25 cellular contexts compared by ENCODE assay signal in genomic region chr7:70557281-70557680, GRCh38.
DNase-seq lines count a peak whose midpoint lies in the region; ATAC-seq and TF ChIP-seq lines count a peak whose summit lies in the region.
"Had no signal": no experiment of that assay in that cellular context is flagged by ENCODE, and none has a peak within 500 bp of the region (broad histone marks: within the 10 kb centered on the region; RNA-seq: fewer than 3 reads in every experiment).

No MANE protein-coding gene starts in this region.

- no peak for TF ChIP-seq CTCF in osteocyte (IDR thresholded peaks at IDR 0.05)

- no peak overlapping the region for H3K4me3 Mint-ChIP-seq in osteocyte (ENCODE audit: unreplicated experiment)
- H3K4me3 Mint-ChIP-seq: CD4-positive, alpha-beta memory T cell; GM23338 had no signal

- peaks cover 14% of the 10 kb centered on the region for H3K36me3 Mint-ChIP-seq in osteocyte (ENCODE audit: unreplicated experiment)

- DNase-seq in AG20443 (ENCODE audit: low spot score) (peak; percentile 20), DMS 273 treated with DMSO at 0.1 percent for 48 hours (lab: John Stamatoyannopoulos, UW) (peak; percentile 28), left lobe of liver (ENCODE audit: low spot score) (no peak), NCI-H2227 treated with DMSO at 0.1 percent for 48 hours (lab: John Stamatoyannopoulos, UW) (no peak), osteocyte (ENCODE audit: extremely low spot score, unreplicated experiment) (no peak)
- DNase-seq: AML-193; CD4-positive, alpha-beta memory T cell; COR-L47; DMS153; DND-41; HCEC 1CT; Kasumi-1; NCI-H1105; NCI-H1436 treated with DMSO at 0.1 percent for 48 hours; NCI-H2029 treated with DMSO at 0.1 percent for 48 hours; NCI-H345; NCI-H510A treated with DMSO at 0.1 percent for 48 hours; NCI-H748 treated with DMSO at 0.1 percent for 48 hours; Right ventricle myocardium superior; RPMI8226 had no signal

- no peak overlapping the region for H3K27ac Mint-ChIP-seq in osteocyte (ENCODE audit: unreplicated experiment)
- H3K27ac Mint-ChIP-seq: CD4-positive, alpha-beta memory T cell; GM23338 had no signal

- no peaks in the 10 kb centered on the region for H3K27me3 Mint-ChIP-seq in osteocyte (ENCODE audit: unreplicated experiment)
- H3K27me3 Mint-ChIP-seq: CD4-positive, alpha-beta memory T cell had no signal

- ATAC-seq in SK-N-SH treated with all-trans-retinoic acid at 6 μM for 48 hours (peak; percentile 24; the same call in 1 of the 3 replicates), left lobe of liver (peak; percentile 47), GM21381 (IDR thresholded peaks at IDR 0.05; ENCODE audit: unreplicated experiment) (no peak), HG03139 (IDR thresholded peaks at IDR 0.05; ENCODE audit: unreplicated experiment) (no peak)
- ATAC-seq: GM23338, K562 had no signal

- no peaks in the 10 kb centered on the region for H3K4me1 Mint-ChIP-seq in osteocyte (ENCODE audit: unreplicated experiment)
- H3K4me1 Mint-ChIP-seq: CD4-positive, alpha-beta memory T cell; GM23338 had no signal

- H3K9me3 Mint-ChIP-seq in osteocyte (ENCODE audit: unreplicated experiment) = peaks cover 4% of the 10 kb centered on the region

TF ChIP-seq in SK-N-SH treated with all-trans-retinoic acid at 6 μM for 48 hours, 23 proteins besides CTCF, POLR2A, EP300 and RAD21:
- TF ChIP-seq CSDC2 (CRISPR knock-in tag; IDR thresholded peaks at IDR 0.05) = no peak
- TF ChIP-seq ZNF565 (CRISPR knock-in tag; conservative IDR thresholded peaks at IDR 0.05; ENCODE audit: low read depth) = no peak
- TF ChIP-seq, protein P1, sequence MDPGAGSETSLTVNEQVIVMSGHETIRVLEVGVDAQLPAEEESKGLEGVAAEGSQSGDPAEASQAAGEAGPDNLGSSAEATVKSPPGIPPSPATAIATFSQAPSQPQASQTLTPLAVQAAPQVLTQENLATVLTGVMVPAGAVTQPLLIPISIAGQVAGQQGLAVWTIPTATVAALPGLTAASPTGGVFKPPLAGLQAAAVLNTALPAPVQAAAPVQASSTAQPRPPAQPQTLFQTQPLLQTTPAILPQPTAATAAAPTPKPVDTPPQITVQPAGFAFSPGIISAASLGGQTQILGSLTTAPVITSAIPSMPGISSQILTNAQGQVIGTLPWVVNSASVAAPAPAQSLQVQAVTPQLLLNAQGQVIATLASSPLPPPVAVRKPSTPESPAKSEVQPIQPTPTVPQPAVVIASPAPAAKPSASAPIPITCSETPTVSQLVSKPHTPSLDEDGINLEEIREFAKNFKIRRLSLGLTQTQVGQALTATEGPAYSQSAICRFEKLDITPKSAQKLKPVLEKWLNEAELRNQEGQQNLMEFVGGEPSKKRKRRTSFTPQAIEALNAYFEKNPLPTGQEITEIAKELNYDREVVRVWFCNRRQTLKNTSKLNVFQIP (CRISPR knock-in tag; IDR thresholded peaks at IDR 0.05; ENCODE audit: borderline replicate concordance, low read depth) = no peak
- no peak for TF ChIP-seq ZNF70 (CRISPR knock-in tag; IDR thresholded peaks at IDR 0.05)
- no peak for TF ChIP-seq ZNF8 (CRISPR knock-in tag; IDR thresholded peaks at IDR 0.05)
- no peak for TF ChIP-seq OSR1 (CRISPR knock-in tag; IDR thresholded peaks at IDR 0.05)
- TF ChIP-seq, protein P2, sequence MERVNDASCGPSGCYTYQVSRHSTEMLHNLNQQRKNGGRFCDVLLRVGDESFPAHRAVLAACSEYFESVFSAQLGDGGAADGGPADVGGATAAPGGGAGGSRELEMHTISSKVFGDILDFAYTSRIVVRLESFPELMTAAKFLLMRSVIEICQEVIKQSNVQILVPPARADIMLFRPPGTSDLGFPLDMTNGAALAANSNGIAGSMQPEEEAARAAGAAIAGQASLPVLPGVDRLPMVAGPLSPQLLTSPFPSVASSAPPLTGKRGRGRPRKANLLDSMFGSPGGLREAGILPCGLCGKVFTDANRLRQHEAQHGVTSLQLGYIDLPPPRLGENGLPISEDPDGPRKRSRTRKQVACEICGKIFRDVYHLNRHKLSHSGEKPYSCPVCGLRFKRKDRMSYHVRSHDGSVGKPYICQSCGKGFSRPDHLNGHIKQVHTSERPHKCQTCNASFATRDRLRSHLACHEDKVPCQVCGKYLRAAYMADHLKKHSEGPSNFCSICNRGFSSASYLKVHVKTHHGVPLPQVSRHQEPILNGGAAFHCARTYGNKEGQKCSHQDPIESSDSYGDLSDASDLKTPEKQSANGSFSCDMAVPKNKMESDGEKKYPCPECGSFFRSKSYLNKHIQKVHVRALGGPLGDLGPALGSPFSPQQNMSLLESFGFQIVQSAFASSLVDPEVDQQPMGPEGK (CRISPR knock-in tag; IDR thresholded peaks at IDR 0.05; ENCODE audit: borderline replicate concordance) = no peak
- no peak for TF ChIP-seq PPARA (CRISPR knock-in tag; IDR thresholded peaks at IDR 0.05; ENCODE audit: borderline replicate concordance)
- no peak for TF ChIP-seq TCF4 (CRISPR knock-in tag; IDR thresholded peaks at IDR 0.05; ENCODE audit: borderline replicate concordance)
- no peak for TF ChIP-seq ESRRG (CRISPR knock-in tag; IDR thresholded peaks at IDR 0.05)
- TF ChIP-seq ZFP30 (CRISPR knock-in tag; IDR thresholded peaks at IDR 0.05) = no peak
- TF ChIP-seq RARB (CRISPR knock-in tag; IDR thresholded peaks at IDR 0.05) = no peak
- TF ChIP-seq ISL1 (CRISPR knock-in tag; IDR thresholded peaks at IDR 0.05) = no peak
- no peak for TF ChIP-seq ZC3H10 (CRISPR knock-in tag; IDR thresholded peaks at IDR 0.05)
- TF ChIP-seq ZFP3 (CRISPR knock-in tag; IDR thresholded peaks at IDR 0.05) = no peak
- no peak for TF ChIP-seq BACH2 (CRISPR knock-in tag; IDR thresholded peaks at IDR 0.05; ENCODE audit: borderline replicate concordance)
- TF ChIP-seq ARNTL (CRISPR knock-in tag; IDR thresholded peaks at IDR 0.05; ENCODE audit: borderline replicate concordance, low read depth) = no peak
- TF ChIP-seq, protein P3, sequence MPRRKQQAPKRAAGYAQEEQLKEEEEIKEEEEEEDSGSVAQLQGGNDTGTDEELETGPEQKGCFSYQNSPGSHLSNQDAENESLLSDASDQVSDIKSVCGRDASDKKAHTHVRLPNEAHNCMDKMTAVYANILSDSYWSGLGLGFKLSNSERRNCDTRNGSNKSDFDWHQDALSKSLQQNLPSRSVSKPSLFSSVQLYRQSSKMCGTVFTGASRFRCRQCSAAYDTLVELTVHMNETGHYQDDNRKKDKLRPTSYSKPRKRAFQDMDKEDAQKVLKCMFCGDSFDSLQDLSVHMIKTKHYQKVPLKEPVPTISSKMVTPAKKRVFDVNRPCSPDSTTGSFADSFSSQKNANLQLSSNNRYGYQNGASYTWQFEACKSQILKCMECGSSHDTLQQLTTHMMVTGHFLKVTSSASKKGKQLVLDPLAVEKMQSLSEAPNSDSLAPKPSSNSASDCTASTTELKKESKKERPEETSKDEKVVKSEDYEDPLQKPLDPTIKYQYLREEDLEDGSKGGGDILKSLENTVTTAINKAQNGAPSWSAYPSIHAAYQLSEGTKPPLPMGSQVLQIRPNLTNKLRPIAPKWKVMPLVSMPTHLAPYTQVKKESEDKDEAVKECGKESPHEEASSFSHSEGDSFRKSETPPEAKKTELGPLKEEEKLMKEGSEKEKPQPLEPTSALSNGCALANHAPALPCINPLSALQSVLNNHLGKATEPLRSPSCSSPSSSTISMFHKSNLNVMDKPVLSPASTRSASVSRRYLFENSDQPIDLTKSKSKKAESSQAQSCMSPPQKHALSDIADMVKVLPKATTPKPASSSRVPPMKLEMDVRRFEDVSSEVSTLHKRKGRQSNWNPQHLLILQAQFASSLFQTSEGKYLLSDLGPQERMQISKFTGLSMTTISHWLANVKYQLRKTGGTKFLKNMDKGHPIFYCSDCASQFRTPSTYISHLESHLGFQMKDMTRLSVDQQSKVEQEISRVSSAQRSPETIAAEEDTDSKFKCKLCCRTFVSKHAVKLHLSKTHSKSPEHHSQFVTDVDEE (CRISPR knock-in tag; IDR thresholded peaks at IDR 0.05) = no peak
- TF ChIP-seq CREB5 (CRISPR knock-in tag; IDR thresholded peaks at IDR 0.05; ENCODE audit: low read depth) = no peak

Comparison
In these comparisons a context has a peak if more than half of its experiments do, and no peak if none do; other contexts are left out.
1. DNase-seq: peak in AG20443 (single experiment) and DMS 273 treated with DMSO at 0.1 percent for 48 hours (single experiment); none in left lobe of liver (single experiment), NCI-H2227 treated with DMSO at 0.1 percent for 48 hours (single experiment) and osteocyte (single experiment).
2. ATAC-seq: peak in SK-N-SH treated with all-trans-retinoic acid at 6 μM for 48 hours (single experiment) and left lobe of liver (single experiment); none in GM21381 (single experiment) and HG03139 (single experiment).